Comparison of ENCODE assay signal across 24 cellular contexts in genomic region chr2:120354935-120355845, GRCh38. TPM values are rescaled to one million over a fixed set of nuclear protein-coding genes. Genes with fewer than 3 reads are reported as not detected.
"Had no signal": no experiment of that assay in that cellular context is flagged by ENCODE, and none has a peak within 500 bp of the region (broad histone marks: within the 10 kb centered on the region; RNA-seq: fewer than 3 reads in every experiment).

No MANE protein-coding gene starts in this region.

- DNase-seq: Karpas-422, KG1, MG63, NCI-H1092 treated with DMSO at 0.1 percent for 48 hours, NCI-H1436, NCI-H187, NCI-H2029, NCI-H2081 treated with DMSO at 0.1 percent for 48 hours, NCI-H2171, NCI-H226, NCI-H446, NCI-H510A, NCI-H524 treated with DMSO at 0.1 percent for 48 hours, NCI-H69, NCI-H774, RPMI8226, SHP77, SK-N-SH, SW 1271, T-cell had no signal

- ATAC-seq: T-cell had no signal

- H3K4me3 Mint-ChIP-seq: T-cell had no signal

- H3K36me3 Mint-ChIP-seq: T-cell had no signal

- H3K4me2 ChIP-seq: SK-N-SH had no signal

- H3K4me3 ChIP-seq: MG63 had no signal

- H3K9me3 ChIP-seq: MG63, SK-N-SH had no signal

- FAIRE-seq: HTR-8/SVneo, RCC 7860 had no signal

- H3K9me3 Mint-ChIP-seq: T-cell had no signal

- H3K9ac ChIP-seq: SK-N-SH had no signal

- H3K27ac Mint-ChIP-seq: T-cell had no signal

- H3K27ac ChIP-seq: HL-60 had no signal

- H3K27me3 ChIP-seq: MG63 had no signal

- H3K4me1 Mint-ChIP-seq: T-cell had no signal

- H3K36me3 ChIP-seq: MG63 had no signal

RNA-seq across cellular contexts. Expression of gene INHBB, which starts 9.3 kb away (rescaled TPM):
- total RNA-seq: SK-MEL-5 had no signal
